In the genomic region with DNA sequence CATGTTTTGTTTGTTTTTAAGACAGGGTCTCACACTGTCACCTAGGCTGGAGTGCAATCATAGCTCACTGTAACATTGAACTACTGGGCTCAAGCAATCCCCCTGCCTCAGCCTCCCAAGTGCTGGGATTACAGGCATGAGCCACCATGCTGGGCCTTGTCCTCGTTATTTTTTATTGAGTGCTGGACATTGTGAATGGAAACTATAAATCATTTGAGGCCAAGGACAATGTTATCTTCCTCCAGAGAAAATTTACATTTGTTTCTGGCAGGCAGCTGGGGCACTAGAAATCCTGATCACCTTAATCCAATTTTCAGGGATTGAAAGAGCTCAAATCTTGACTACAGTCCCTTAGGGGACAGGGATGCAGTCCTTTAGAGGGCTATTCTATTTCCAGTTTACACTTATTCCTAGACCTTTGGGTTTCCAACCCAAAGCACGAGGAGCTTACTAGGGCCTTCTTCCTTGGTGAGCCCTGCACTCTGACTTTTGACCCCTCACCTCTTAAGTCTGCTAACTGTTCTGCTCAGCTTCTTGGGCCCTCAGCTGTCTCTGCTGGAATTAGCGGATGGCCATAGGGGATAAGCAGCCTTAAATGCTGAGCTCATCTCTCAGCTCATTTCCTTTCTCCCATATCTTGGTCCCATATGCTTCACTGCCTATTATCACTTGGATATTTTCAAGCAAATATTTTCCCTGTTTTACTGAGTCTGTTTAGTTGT, we compare ENCODE assay signal across 1 cellular context.
TF ChIP-seq lines count a peak whose summit lies in the region.

No MANE protein-coding gene starts in this region.

TF ChIP-seq in K562, 482 proteins besides CTCF, POLR2A, EP300 and RAD21 (continued from another document):
- TF ChIP-seq, protein P1, sequence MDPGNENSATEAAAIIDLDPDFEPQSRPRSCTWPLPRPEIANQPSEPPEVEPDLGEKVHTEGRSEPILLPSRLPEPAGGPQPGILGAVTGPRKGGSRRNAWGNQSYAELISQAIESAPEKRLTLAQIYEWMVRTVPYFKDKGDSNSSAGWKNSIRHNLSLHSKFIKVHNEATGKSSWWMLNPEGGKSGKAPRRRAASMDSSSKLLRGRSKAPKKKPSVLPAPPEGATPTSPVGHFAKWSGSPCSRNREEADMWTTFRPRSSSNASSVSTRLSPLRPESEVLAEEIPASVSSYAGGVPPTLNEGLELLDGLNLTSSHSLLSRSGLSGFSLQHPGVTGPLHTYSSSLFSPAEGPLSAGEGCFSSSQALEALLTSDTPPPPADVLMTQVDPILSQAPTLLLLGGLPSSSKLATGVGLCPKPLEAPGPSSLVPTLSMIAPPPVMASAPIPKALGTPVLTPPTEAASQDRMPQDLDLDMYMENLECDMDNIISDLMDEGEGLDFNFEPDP (CRISPR knock-in tag; IDR thresholded peaks at IDR 0.05) = no peak
- TF ChIP-seq ZNF408 (CRISPR knock-in tag; IDR thresholded peaks at IDR 0.05; ENCODE audit: low read depth) (no peak), OTX1 (CRISPR knock-in tag; IDR thresholded peaks at IDR 0.05) (no peak), TAF9B (IDR thresholded peaks at IDR 0.05; ENCODE audit: partially characterized antibody) (peak; percentile 79), TBP (optimal IDR thresholded peaks at IDR 0.05; ENCODE audit: low read depth, low read length) (no peak), NRF1 (conservative IDR thresholded peaks at IDR 0.05 in 1 of 2, IDR thresholded peaks at IDR 0.05 in 1 of 2) (no peak), TEAD1 (CRISPR knock-in tag; IDR thresholded peaks at IDR 0.05) (no peak), RFX1 (IDR thresholded peaks at IDR 0.05) (no peak), SETDB1 (IDR thresholded peaks at IDR 0.05; ENCODE audit: low read length) (no peak), TRIM28 (IDR thresholded peaks at IDR 0.05) (no peak), ARID1B (IDR thresholded peaks at IDR 0.05) (peak; percentile 96), C11orf30 (IDR thresholded peaks at IDR 0.05; ENCODE audit: low read depth) (peak; percentile 77), ZKSCAN3 (CRISPR knock-in tag; IDR thresholded peaks at IDR 0.05) (no peak), NFE2 (IDR thresholded peaks at IDR 0.05; ENCODE audit: low read depth) (peak; percentile 85), KDM2B (CRISPR knock-in tag; IDR thresholded peaks at IDR 0.05) (no peak)
- TF ChIP-seq, protein P2, sequence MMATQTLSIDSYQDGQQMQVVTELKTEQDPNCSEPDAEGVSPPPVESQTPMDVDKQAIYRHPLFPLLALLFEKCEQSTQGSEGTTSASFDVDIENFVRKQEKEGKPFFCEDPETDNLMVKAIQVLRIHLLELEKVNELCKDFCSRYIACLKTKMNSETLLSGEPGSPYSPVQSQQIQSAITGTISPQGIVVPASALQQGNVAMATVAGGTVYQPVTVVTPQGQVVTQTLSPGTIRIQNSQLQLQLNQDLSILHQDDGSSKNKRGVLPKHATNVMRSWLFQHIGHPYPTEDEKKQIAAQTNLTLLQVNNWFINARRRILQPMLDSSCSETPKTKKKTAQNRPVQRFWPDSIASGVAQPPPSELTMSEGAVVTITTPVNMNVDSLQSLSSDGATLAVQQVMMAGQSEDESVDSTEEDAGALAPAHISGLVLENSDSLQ (IDR thresholded peaks at IDR 0.05) = peak; percentile 18; the same call in 1 of the 2 replicates
- TF ChIP-seq, protein P3, sequence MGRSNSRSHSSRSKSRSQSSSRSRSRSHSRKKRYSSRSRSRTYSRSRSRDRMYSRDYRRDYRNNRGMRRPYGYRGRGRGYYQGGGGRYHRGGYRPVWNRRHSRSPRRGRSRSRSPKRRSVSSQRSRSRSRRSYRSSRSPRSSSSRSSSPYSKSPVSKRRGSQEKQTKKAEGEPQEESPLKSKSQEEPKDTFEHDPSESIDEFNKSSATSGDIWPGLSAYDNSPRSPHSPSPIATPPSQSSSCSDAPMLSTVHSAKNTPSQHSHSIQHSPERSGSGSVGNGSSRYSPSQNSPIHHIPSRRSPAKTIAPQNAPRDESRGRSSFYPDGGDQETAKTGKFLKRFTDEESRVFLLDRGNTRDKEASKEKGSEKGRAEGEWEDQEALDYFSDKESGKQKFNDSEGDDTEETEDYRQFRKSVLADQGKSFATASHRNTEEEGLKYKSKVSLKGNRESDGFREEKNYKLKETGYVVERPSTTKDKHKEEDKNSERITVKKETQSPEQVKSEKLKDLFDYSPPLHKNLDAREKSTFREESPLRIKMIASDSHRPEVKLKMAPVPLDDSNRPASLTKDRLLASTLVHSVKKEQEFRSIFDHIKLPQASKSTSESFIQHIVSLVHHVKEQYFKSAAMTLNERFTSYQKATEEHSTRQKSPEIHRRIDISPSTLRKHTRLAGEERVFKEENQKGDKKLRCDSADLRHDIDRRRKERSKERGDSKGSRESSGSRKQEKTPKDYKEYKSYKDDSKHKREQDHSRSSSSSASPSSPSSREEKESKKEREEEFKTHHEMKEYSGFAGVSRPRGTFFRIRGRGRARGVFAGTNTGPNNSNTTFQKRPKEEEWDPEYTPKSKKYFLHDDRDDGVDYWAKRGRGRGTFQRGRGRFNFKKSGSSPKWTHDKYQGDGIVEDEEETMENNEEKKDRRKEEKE (IDR thresholded peaks at IDR 0.05; ENCODE audit: borderline replicate concordance in 1 of 2, control insufficient read depth in 1 of 2, low read depth in 2 of 2, low read length in 1 of 2) = no peak
- TF ChIP-seq, protein P4, sequence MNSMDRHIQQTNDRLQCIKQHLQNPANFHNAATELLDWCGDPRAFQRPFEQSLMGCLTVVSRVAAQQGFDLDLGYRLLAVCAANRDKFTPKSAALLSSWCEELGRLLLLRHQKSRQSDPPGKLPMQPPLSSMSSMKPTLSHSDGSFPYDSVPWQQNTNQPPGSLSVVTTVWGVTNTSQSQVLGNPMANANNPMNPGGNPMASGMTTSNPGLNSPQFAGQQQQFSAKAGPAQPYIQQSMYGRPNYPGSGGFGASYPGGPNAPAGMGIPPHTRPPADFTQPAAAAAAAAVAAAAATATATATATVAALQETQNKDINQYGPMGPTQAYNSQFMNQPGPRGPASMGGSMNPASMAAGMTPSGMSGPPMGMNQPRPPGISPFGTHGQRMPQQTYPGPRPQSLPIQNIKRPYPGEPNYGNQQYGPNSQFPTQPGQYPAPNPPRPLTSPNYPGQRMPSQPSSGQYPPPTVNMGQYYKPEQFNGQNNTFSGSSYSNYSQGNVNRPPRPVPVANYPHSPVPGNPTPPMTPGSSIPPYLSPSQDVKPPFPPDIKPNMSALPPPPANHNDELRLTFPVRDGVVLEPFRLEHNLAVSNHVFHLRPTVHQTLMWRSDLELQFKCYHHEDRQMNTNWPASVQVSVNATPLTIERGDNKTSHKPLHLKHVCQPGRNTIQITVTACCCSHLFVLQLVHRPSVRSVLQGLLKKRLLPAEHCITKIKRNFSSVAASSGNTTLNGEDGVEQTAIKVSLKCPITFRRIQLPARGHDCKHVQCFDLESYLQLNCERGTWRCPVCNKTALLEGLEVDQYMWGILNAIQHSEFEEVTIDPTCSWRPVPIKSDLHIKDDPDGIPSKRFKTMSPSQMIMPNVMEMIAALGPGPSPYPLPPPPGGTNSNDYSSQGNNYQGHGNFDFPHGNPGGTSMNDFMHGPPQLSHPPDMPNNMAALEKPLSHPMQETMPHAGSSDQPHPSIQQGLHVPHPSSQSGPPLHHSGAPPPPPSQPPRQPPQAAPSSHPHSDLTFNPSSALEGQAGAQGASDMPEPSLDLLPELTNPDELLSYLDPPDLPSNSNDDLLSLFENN (IDR thresholded peaks at IDR 0.05; ENCODE audit: low read depth in 2 of 2, low read length in 2 of 2) = peak in 1 of 2 experiments; percentile 84; a peak in 2 of 4 replicates
- TF ChIP-seq, protein P5, sequence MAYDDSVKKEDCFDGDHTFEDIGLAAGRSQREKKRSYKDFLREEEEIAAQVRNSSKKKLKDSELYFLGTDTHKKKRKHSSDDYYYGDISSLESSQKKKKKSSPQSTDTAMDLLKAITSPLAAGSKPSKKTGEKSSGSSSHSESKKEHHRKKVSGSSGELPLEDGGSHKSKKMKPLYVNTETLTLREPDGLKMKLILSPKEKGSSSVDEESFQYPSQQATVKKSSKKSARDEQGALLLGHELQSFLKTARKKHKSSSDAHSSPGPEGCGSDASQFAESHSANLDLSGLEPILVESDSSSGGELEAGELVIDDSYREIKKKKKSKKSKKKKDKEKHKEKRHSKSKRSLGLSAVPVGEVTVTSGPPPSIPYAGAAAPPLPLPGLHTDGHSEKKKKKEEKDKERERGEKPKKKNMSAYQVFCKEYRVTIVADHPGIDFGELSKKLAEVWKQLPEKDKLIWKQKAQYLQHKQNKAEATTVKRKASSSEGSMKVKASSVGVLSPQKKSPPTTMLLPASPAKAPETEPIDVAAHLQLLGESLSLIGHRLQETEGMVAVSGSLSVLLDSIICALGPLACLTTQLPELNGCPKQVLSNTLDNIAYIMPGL (CRISPR knock-in tag; IDR thresholded peaks at IDR 0.05) = no peak
- TF ChIP-seq, protein P6, sequence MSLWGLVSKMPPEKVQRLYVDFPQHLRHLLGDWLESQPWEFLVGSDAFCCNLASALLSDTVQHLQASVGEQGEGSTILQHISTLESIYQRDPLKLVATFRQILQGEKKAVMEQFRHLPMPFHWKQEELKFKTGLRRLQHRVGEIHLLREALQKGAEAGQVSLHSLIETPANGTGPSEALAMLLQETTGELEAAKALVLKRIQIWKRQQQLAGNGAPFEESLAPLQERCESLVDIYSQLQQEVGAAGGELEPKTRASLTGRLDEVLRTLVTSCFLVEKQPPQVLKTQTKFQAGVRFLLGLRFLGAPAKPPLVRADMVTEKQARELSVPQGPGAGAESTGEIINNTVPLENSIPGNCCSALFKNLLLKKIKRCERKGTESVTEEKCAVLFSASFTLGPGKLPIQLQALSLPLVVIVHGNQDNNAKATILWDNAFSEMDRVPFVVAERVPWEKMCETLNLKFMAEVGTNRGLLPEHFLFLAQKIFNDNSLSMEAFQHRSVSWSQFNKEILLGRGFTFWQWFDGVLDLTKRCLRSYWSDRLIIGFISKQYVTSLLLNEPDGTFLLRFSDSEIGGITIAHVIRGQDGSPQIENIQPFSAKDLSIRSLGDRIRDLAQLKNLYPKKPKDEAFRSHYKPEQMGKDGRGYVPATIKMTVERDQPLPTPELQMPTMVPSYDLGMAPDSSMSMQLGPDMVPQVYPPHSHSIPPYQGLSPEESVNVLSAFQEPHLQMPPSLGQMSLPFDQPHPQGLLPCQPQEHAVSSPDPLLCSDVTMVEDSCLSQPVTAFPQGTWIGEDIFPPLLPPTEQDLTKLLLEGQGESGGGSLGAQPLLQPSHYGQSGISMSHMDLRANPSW (CRISPR knock-in tag; IDR thresholded peaks at IDR 0.05) = no peak
- TF ChIP-seq, protein P7, sequence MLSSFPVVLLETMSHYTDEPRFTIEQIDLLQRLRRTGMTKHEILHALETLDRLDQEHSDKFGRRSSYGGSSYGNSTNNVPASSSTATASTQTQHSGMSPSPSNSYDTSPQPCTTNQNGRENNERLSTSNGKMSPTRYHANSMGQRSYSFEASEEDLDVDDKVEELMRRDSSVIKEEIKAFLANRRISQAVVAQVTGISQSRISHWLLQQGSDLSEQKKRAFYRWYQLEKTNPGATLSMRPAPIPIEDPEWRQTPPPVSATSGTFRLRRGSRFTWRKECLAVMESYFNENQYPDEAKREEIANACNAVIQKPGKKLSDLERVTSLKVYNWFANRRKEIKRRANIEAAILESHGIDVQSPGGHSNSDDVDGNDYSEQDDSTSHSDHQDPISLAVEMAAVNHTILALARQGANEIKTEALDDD (IDR thresholded peaks at IDR 0.05) = no peak
- TF ChIP-seq, protein P8, sequence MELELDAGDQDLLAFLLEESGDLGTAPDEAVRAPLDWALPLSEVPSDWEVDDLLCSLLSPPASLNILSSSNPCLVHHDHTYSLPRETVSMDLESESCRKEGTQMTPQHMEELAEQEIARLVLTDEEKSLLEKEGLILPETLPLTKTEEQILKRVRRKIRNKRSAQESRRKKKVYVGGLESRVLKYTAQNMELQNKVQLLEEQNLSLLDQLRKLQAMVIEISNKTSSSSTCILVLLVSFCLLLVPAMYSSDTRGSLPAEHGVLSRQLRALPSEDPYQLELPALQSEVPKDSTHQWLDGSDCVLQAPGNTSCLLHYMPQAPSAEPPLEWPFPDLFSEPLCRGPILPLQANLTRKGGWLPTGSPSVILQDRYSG (tag; conservative IDR thresholded peaks at IDR 0.05; ENCODE audit: low read depth) = no peak
- TF ChIP-seq, protein P9, sequence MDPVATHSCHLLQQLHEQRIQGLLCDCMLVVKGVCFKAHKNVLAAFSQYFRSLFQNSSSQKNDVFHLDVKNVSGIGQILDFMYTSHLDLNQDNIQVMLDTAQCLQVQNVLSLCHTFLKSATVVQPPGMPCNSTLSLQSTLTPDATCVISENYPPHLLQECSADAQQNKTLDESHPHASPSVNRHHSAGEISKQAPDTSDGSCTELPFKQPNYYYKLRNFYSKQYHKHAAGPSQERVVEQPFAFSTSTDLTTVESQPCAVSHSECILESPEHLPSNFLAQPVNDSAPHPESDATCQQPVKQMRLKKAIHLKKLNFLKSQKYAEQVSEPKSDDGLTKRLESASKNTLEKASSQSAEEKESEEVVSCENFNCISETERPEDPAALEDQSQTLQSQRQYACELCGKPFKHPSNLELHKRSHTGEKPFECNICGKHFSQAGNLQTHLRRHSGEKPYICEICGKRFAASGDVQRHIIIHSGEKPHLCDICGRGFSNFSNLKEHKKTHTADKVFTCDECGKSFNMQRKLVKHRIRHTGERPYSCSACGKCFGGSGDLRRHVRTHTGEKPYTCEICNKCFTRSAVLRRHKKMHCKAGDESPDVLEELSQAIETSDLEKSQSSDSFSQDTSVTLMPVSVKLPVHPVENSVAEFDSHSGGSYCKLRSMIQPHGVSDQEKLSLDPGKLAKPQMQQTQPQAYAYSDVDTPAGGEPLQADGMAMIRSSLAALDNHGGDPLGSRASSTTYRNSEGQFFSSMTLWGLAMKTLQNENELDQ (CRISPR knock-in tag; IDR thresholded peaks at IDR 0.05; ENCODE audit: borderline replicate concordance) = no peak
